ENCODE assay signal across 20 cellular contexts in the genomic region with DNA sequence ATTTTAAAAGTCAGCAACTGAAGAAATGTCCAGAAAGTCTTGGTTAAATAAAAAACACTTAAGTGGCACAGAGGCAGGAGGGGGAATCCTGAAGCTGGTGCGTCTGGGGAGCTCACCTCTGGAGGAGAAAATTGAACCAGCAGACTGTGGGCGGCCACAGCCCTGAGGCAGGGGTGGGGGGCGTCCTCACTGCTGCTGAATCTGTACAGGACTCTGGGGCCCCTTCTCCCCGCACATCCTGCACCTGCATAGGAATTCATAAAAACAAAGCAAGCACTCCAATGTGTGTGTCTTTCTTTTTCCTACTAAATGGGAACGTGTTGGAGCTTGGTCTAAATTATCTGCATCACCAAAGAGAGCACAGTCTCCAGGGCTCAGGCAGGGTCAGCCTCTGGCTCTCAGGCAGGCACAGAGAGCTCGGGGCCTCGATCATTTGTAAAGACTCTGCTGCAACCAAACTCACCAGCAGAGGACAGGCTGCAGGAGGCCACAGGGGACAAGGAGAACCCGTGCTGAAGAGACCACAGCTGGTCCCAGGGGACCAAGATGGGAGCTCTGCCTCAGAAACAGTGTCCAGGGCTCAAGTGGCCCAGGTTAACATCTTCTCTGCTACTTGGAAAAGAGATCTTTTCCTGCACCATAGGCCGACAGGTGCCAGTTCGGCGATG.
A peak's percentile ranks its signal among the peaks of the same experiment; 100 is the strongest.
DNase-seq lines count a peak whose midpoint lies in the region; FAIRE-seq and TF ChIP-seq lines count a peak whose summit lies in the region.
"Had no signal": no experiment of that assay in that cellular context is flagged by ENCODE, and none has a peak within 500 bp of the region (broad histone marks: within the 10 kb centered on the region; RNA-seq: fewer than 3 reads in every experiment).

No MANE protein-coding gene starts in this region.

- H3K9ac ChIP-seq in mesendoderm (ENCODE audit: low read length): no peak overlapping the region

- H3F3A ChIP-seq in DOHH2 (ENCODE audit: control insufficient read depth, insufficient read depth): no peaks in the 10 kb centered on the region

- H3K9me2 ChIP-seq in DOHH2 (replicated peaks; ENCODE audit: control insufficient read depth, low read length): no peaks in the 10 kb centered on the region

- H4K20me1 ChIP-seq in DOHH2 (ENCODE audit: control insufficient read depth, insufficient read depth, low read depth, low read length): no peaks in the 10 kb centered on the region

- no peaks in the 10 kb centered on the region; the same call in 1 of the 2 replicates for H3K4me1 ChIP-seq in DOHH2 (ENCODE audit: control insufficient read depth, low read length)
- H3K4me1 ChIP-seq in Peyer's patch: no peaks in the 10 kb centered on the region
- H3K4me1 ChIP-seq in mesendoderm (ENCODE audit: control insufficient read depth, low read depth, low read length): no peaks in the 10 kb centered on the region
- H3K4me1 ChIP-seq: SJCRH30 had no signal

- H3K4me2 ChIP-seq in DOHH2 (ENCODE audit: low read length) (no peak overlapping the region), mesendoderm (ENCODE audit: low read length) (no peak overlapping the region)

- WGBS in mesendoderm (ENCODE audit: extremely low coverage, insufficient coverage, low lambda C conversion rate): no CpG with 5 or more reads among the region's 11 CpGs

- H3K4me3 ChIP-seq in DOHH2 (ENCODE audit: low read length): no peak overlapping the region
- H3K4me3 ChIP-seq in Peyer's patch: no peak overlapping the region
- H3K4me3 ChIP-seq in mesendoderm (ENCODE audit: low read length): no peak overlapping the region
- H3K4me3 ChIP-seq: GM12878, SJCRH30 had no signal

- no peak overlapping the region for H2BK120ac ChIP-seq in mesendoderm (ENCODE audit: low read depth, low read length)

- H3K79me1 ChIP-seq in mesendoderm (ENCODE audit: low read length): no peaks in the 10 kb centered on the region

- H3K36me3 ChIP-seq in DOHH2 (ENCODE audit: control insufficient read depth, low read length) (no peaks in the 10 kb centered on the region), Peyer's patch (no peaks in the 10 kb centered on the region), mesendoderm (ENCODE audit: control insufficient read depth, insufficient read depth, low read length) (no peaks in the 10 kb centered on the region)
- H3K36me3 ChIP-seq: SJCRH30 had no signal

- no peak overlapping the region for H3K23ac ChIP-seq in mesendoderm (ENCODE audit: low read length)

- peaks cover 6% of the 10 kb centered on the region; the same call in 1 of the 2 replicates for H3K9me3 ChIP-seq in DOHH2 (ENCODE audit: control insufficient read depth, insufficient read depth, low read length)
- peaks cover 0 to 4% (median 2%) of the 10 kb centered on the region in 4 donors for H3K9me3 ChIP-seq in Peyer's patch

- no peak overlapping the region for H2AK5ac ChIP-seq in mesendoderm (ENCODE audit: low read length)

- no peak for FAIRE-seq in H54 (lab: Jason Lieb, UNC)
- FAIRE-seq: GM12878, GM18507 had no signal

- H3K27me3 ChIP-seq in DOHH2 (ENCODE audit: control insufficient read depth, low read length): no peaks in the 10 kb centered on the region
- H3K27me3 ChIP-seq in Peyer's patch: no peaks in the 10 kb centered on the region
- H3K27me3 ChIP-seq in mesendoderm (ENCODE audit: insufficient read depth, low read length, poor library complexity): no peaks in the 10 kb centered on the region

- H3K27ac ChIP-seq in DOHH2 (ENCODE audit: low read depth, low read length) (peak overlapping the region; percentile 19; the same call in 1 of the 2 replicates), Peyer's patch (no peak overlapping the region), mesendoderm (ENCODE audit: low read depth, low read length) (no peak overlapping the region)
- H3K27ac ChIP-seq: 22Rv1, C4-2B, HL-60, SJCRH30 had no signal

- H4K8ac ChIP-seq in mesendoderm (ENCODE audit: low read depth, low read length): no peak overlapping the region

- H3K4ac ChIP-seq in mesendoderm (ENCODE audit: low read depth, low read length): no peak overlapping the region

- TF ChIP-seq POLR2A in Peyer's patch (IDR thresholded peaks at IDR 0.05) (no peak), H54 (IDR thresholded peaks at IDR 0.05; ENCODE audit: low read depth, low read length) (no peak)

- peak; percentile 7 for DNase-seq in DMS153 (lab: John Stamatoyannopoulos, UW)
- no peak for DNase-seq in DMS153 treated with DMSO at 0.1 percent for 48 hours (lab: John Stamatoyannopoulos, UW; ENCODE audit: unreplicated experiment)
- DNase-seq in Peyer's patch: peak in 2 of 3 donors; percentile 4 to 11
- DNase-seq in mesendoderm: peak; percentile 3
- no peak for DNase-seq in C1 segment of cervical spinal cord (lab: John Stamatoyannopoulos, UW)
- no peak for DNase-seq in H54 (ENCODE audit: insufficient read length, low spot score)
- DNase-seq in GM19240 (ENCODE audit: insufficient read length, low spot score): no peak
- DNase-seq: KBM-7, NCI-H1048, NCI-H1930, NCI-H345, NCI-H748 treated with DMSO at 0.1 percent for 48 hours, SJCRH30, SW 1271 had no signal

- H3K79me2 ChIP-seq in DOHH2 (ENCODE audit: control insufficient read depth, low read length) (no peaks in the 10 kb centered on the region), mesendoderm (ENCODE audit: control insufficient read depth, insufficient read depth, low read length) (no peaks in the 10 kb centered on the region)

- no peak overlapping the region for H2BK15ac ChIP-seq in mesendoderm (replicated peaks; ENCODE audit: low read depth)

- no peak overlapping the region for H3K56ac ChIP-seq in mesendoderm (ENCODE audit: low read length)

- no peak overlapping the region for H4K5ac ChIP-seq in mesendoderm (ENCODE audit: low read length)

- H2BK5ac ChIP-seq in mesendoderm (ENCODE audit: low read length): no peak overlapping the region

- H3K18ac ChIP-seq in mesendoderm (ENCODE audit: low read length): no peak overlapping the region

- TF ChIP-seq CTCF in DOHH2 (IDR thresholded peaks at IDR 0.05; ENCODE audit: low read depth, low read length, poor library complexity, severe bottlenecking) (no peak), Peyer's patch (IDR thresholded peaks at IDR 0.05) (no peak)

Comparison
In these comparisons a context has a peak if more than half of its experiments do, and no peak if none do; other contexts are left out.
1. DNase-seq: peak in DMS153 (single experiment), Peyer's patch (2 of 3) and mesendoderm (single experiment); none in DMS153 treated with DMSO at 0.1 percent for 48 hours (single experiment), C1 segment of cervical spinal cord (0 of 14), H54 (single experiment) and GM19240 (single experiment).